ENCODE assay signal across 25 cellular contexts in genomic region chr10:101020427-101020826, GRCh38.
"Had no signal": no experiment of that assay in that cellular context is flagged by ENCODE, and none has a peak within 500 bp of the region (broad histone marks: within the 10 kb centered on the region; RNA-seq: fewer than 3 reads in every experiment).

No MANE protein-coding gene starts in this region.

- H3K4me3 Mint-ChIP-seq: naive thymus-derived CD4-positive, alpha-beta T cell; natural killer cell treated with Interleukin-12 subunit alpha and Interleukin-12 subunit beta and Interleukin-15 and Interleukin-18, amount 100 ng/mL, for 72 hours; nephron progenitor cell; neural crest cell; stimulated activated effector memory CD8-positive, alpha-beta T cell treated with anti-CD3 and anti-CD28 coated beads, Interleukin-12 subunit alpha, Interleukin-12 subunit beta, amount 100 ng/mL, for 72 hours; stimulated activated naive B cell treated with anti-CD40 and anti-IgM and Interleukin-4, amounts not matched to agents 10 μg/mL and 1 μg/mL and 100 μg/mL, for 72 hours; stimulated activated naive CD8-positive, alpha-beta T cell treated with anti-CD3 and anti-CD28 coated beads, Interleukin-15, Interleukin-2, amounts not matched to agents 100 ng/mL and 50 ng/mL, for 24 hours had no signal

- H3K9me3 Mint-ChIP-seq: naive thymus-derived CD4-positive, alpha-beta T cell; natural killer cell treated with Interleukin-12 subunit alpha and Interleukin-12 subunit beta and Interleukin-15 and Interleukin-18, amount 100 ng/mL, for 72 hours; nephron progenitor cell; neural crest cell; stimulated activated effector memory CD8-positive, alpha-beta T cell treated with anti-CD3 and anti-CD28 coated beads, Interleukin-12 subunit alpha, Interleukin-12 subunit beta, amount 100 ng/mL, for 72 hours; stimulated activated naive B cell treated with anti-CD40 and anti-IgM and Interleukin-4, amounts not matched to agents 10 μg/mL and 1 μg/mL and 100 μg/mL, for 72 hours; stimulated activated naive CD8-positive, alpha-beta T cell treated with anti-CD3 and anti-CD28 coated beads, Interleukin-15, Interleukin-2, amounts not matched to agents 100 ng/mL and 50 ng/mL, for 24 hours had no signal

- H3K27ac Mint-ChIP-seq: naive thymus-derived CD4-positive, alpha-beta T cell; natural killer cell treated with Interleukin-12 subunit alpha and Interleukin-12 subunit beta and Interleukin-15 and Interleukin-18, amount 100 ng/mL, for 72 hours; nephron progenitor cell; stimulated activated effector memory CD8-positive, alpha-beta T cell treated with anti-CD3 and anti-CD28 coated beads, Interleukin-12 subunit alpha, Interleukin-12 subunit beta, amount 100 ng/mL, for 72 hours; stimulated activated naive B cell treated with anti-CD40 and anti-IgM and Interleukin-4, amounts not matched to agents 10 μg/mL and 1 μg/mL and 100 μg/mL, for 72 hours; stimulated activated naive CD8-positive, alpha-beta T cell treated with anti-CD3 and anti-CD28 coated beads, Interleukin-15, Interleukin-2, amounts not matched to agents 100 ng/mL and 50 ng/mL, for 24 hours had no signal

- H3K36me3 ChIP-seq: neutrophil, pancreas, prostate gland, right atrium auricular region, right lobe of liver, sigmoid colon, stomach, thoracic aorta, thyroid gland, tibial nerve, upper lobe of right lung, uterus had no signal

- H3K9me3 ChIP-seq: neutrophil, pancreas, prostate gland, right atrium auricular region, right lobe of liver, sigmoid colon, stomach, thoracic aorta, thyroid gland, tibial nerve, upper lobe of right lung, uterus had no signal

- H3K27ac ChIP-seq: neutrophil, pancreas, prostate gland, right atrium auricular region, right lobe of liver, sigmoid colon, stomach, thoracic aorta, thyroid gland, tibial nerve, upper lobe of right lung, uterus had no signal

- H3K4me1 ChIP-seq: pancreas, prostate gland, uterus had no signal

- H3K27me3 ChIP-seq: pancreas, right atrium auricular region, right lobe of liver had no signal

- H3K4me3 ChIP-seq: pancreas, prostate gland, right atrium auricular region, right lobe of liver, sigmoid colon, stomach, thoracic aorta, thyroid gland, tibial nerve, upper lobe of right lung, uterus had no signal

- ATAC-seq: naive thymus-derived CD4-positive, alpha-beta T cell; natural killer cell treated with Interleukin-12 subunit alpha and Interleukin-12 subunit beta and Interleukin-15 and Interleukin-18, amount 100 ng/mL, for 72 hours; pancreas; right lobe of liver; stimulated activated effector memory CD8-positive, alpha-beta T cell treated with anti-CD3 and anti-CD28 coated beads, Interleukin-12 subunit alpha, Interleukin-12 subunit beta, amount 100 ng/mL, for 72 hours; stimulated activated naive B cell treated with anti-CD40 and anti-IgM and Interleukin-4, amounts not matched to agents 10 μg/mL and 1 μg/mL and 100 μg/mL, for 72 hours; upper lobe of right lung had no signal

- H3K36me3 Mint-ChIP-seq: naive thymus-derived CD4-positive, alpha-beta T cell; natural killer cell treated with Interleukin-12 subunit alpha and Interleukin-12 subunit beta and Interleukin-15 and Interleukin-18, amount 100 ng/mL, for 72 hours; stimulated activated naive B cell treated with anti-CD40 and anti-IgM and Interleukin-4, amounts not matched to agents 10 μg/mL and 1 μg/mL and 100 μg/mL, for 72 hours had no signal

- DNase-seq: naive thymus-derived CD4-positive, alpha-beta T cell; nephron progenitor cell; nucleus accumbens; pancreas; retina; right lobe of liver; sigmoid colon; small intestine; stimulated activated CD4-positive, alpha-beta T cell treated with anti-CD3 and anti-CD28 coated beads, Interleukin-1b, Interleukin-23, amount 100 ng/mL, for 48 hours; stimulated activated CD4-positive, alpha-beta T cell treated with anti-CD3 and anti-CD28 coated beads, Interleukin-4, amount 100 ng/mL, for 24 hours; stimulated activated naive B cell treated with anti-CD40 and anti-IgM and Interleukin-4, amounts not matched to agents 10 μg/mL and 1 μg/mL and 100 μg/mL, for 72 hours; stimulated activated naive CD4-positive, alpha-beta T cell treated with Interleukin-2 at 50 U/mL for 16 hours; stomach; thyroid gland; upper lobe of right lung; uterus had no signal
